10 cellular contexts compared by ENCODE assay signal in the genomic region with DNA sequence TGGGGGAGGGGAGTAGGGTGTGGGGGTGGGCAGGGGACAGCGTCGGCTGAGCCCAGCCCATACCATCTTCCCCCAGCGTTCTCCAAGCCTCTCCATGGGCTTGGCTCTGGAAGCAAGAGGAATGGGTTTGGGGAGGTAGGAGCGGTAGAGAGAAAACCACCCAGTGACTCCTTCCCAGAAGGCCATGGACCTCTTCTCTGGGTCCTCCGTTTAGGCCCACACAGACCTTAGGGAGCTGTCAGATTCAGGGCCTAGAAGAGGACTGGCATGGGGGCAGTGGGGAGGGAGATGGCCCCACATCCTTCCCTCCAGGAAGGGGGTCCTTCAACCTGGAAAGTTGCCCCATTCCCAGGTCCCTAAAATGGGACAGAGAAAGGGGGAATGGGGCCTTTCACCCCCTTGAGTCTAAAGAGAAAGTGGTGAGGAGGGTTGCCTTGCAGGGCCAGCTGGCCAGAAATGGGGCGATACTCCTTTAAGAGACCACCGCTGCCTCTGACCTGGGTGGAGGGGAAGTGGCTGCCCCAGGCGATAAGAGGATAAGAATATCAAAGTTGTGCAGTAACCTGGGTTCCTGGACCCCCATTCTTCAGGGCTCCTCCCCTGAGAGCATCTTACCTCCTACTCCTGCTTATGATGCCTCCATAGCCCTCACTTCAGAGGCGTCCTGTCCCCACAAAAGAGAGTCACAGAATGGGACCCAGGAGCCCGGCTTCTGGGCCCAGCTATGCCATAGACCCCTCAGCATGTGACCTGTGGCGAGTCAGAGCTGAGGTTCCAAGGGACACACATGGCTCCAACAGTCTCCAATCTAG. TPM values are rescaled to one million over a fixed set of nuclear protein-coding genes. Genes with fewer than 3 reads are reported as not detected.
DNase-seq lines count a peak whose midpoint lies in the region; ATAC-seq, FAIRE-seq and TF ChIP-seq lines count a peak whose summit lies in the region.
"Had no signal": no experiment of that assay in that cellular context is flagged by ENCODE, and none has a peak within 500 bp of the region (broad histone marks: within the 10 kb centered on the region; RNA-seq: fewer than 3 reads in every experiment).

No MANE protein-coding gene starts in this region.

- peak; percentile 47 for DNase-seq in activated CD4-positive, alpha-beta T cell treated with anti-CD3 and anti-CD28 coated beads, Interleukin-2, amount 10 ng/mL, durations not matched to agents 7 days and 5 days
- no peak for DNase-seq in activated CD4-positive, alpha-beta T cell treated with anti-CD3 and anti-CD28 coated beads for 4 hours
- DNase-seq in esophagus squamous epithelium (lab: John Stamatoyannopoulos, UW): no peak
- DNase-seq in stimulated activated naive CD8-positive, alpha-beta T cell treated with anti-CD3 and anti-CD28 coated beads, Interleukin-15, amount 100 ng/mL, for 72 hours: peak; percentile 52 to 70
- no peak for DNase-seq in HT-29 (ENCODE audit: low spot score)
- DNase-seq in NCI-H1417 treated with DMSO at 0.1 percent for 48 hours (lab: John Stamatoyannopoulos, UW): no peak
- no peak for DNase-seq in frontal cortex (ENCODE audit: low spot score in 2 of 2)

- no peaks in the 10 kb centered on the region for H3K36me3 ChIP-seq in esophagus squamous epithelium

- 56 to 62% methylated on average over 5 to 11 of the region's 11 CpGs for WGBS in esophagus squamous epithelium, 2 donors

- peak overlapping the region; percentile 13 to 64 (median 47) for H3K4me3 ChIP-seq in esophagus squamous epithelium

- no peaks in the 10 kb centered on the region for H3K9me3 Mint-ChIP-seq in activated CD4-positive, alpha-beta T cell treated with anti-CD3 and anti-CD28 coated beads, Interleukin-2, amount 10 ng/mL, durations not matched to agents 7 days and 5 days
- no peaks in the 10 kb centered on the region for H3K9me3 Mint-ChIP-seq in T-helper 1 cell treated with Interleukin-12 subunit alpha and Interleukin-12 subunit beta and Interleukin-4 antibody, amounts not matched to agents 30 μg/mL and 1 μg/mL, for 36 hours
- no peaks in the 10 kb centered on the region for H3K9me3 Mint-ChIP-seq in stimulated activated naive CD8-positive, alpha-beta T cell treated with anti-CD3 and anti-CD28 coated beads, Interleukin-15, amount 100 ng/mL, for 72 hours

- peaks cover 28% of the 10 kb centered on the region for H3K4me1 Mint-ChIP-seq in activated CD4-positive, alpha-beta T cell treated with anti-CD3 and anti-CD28 coated beads, Interleukin-2, amount 10 ng/mL, durations not matched to agents 7 days and 5 days
- peaks cover 57% of the 10 kb centered on the region for H3K4me1 Mint-ChIP-seq in T-helper 1 cell treated with Interleukin-12 subunit alpha and Interleukin-12 subunit beta and Interleukin-4 antibody, amounts not matched to agents 30 μg/mL and 1 μg/mL, for 36 hours (ENCODE audit: low read depth)
- peaks cover 58% of the 10 kb centered on the region for H3K4me1 Mint-ChIP-seq in stimulated activated naive CD8-positive, alpha-beta T cell treated with anti-CD3 and anti-CD28 coated beads, Interleukin-15, amount 100 ng/mL, for 72 hours

- TF ChIP-seq CTCF in esophagus squamous epithelium (IDR thresholded peaks at IDR 0.05): no peak

- no peak for TF ChIP-seq POLR2A in esophagus squamous epithelium (IDR thresholded peaks at IDR 0.05)

- POLR2A ChIA-PET in activated CD4-positive, alpha-beta T cell treated with anti-CD3 and anti-CD28 coated beads, Interleukin-2, amount 10 ng/mL, durations not matched to agents 7 days and 5 days (lab: Charles Lee): interaction anchor here (0.6 to 9.1 kb wide), 5 partner anchors 10 to 1049 kb away, joined by 3 to 244 read pairs (median 5); a partner anchor contains a TSS

- no peaks in the 10 kb centered on the region for H3K27me3 Mint-ChIP-seq in activated CD4-positive, alpha-beta T cell treated with anti-CD3 and anti-CD28 coated beads, Interleukin-2, amount 10 ng/mL, durations not matched to agents 7 days and 5 days
- peaks cover 6% of the 10 kb centered on the region for H3K27me3 Mint-ChIP-seq in T-helper 1 cell treated with Interleukin-12 subunit alpha and Interleukin-12 subunit beta and Interleukin-4 antibody, amounts not matched to agents 30 μg/mL and 1 μg/mL, for 36 hours (ENCODE audit: low read depth)
- no peaks in the 10 kb centered on the region for H3K27me3 Mint-ChIP-seq in stimulated activated naive CD8-positive, alpha-beta T cell treated with anti-CD3 and anti-CD28 coated beads, Interleukin-15, amount 100 ng/mL, for 72 hours

- H3K27ac ChIP-seq in esophagus squamous epithelium: peak overlapping the region; percentile 58 to 89 (median 85)

- CTCF ChIA-PET in activated CD4-positive, alpha-beta T cell treated with anti-CD3 and anti-CD28 coated beads, Interleukin-2, amount 10 ng/mL, durations not matched to agents 7 days and 5 days (lab: Charles Lee): interaction anchor here (1.2 to 3.6 kb wide), 3 partner anchors 10 to 17 kb away, joined by 3 to 20 read pairs (median 6); no protein-coding TSS in a partner anchor

- peaks cover 27 to 50% (median 27%) of the 10 kb centered on the region in 3 donors for H3K4me1 ChIP-seq in esophagus squamous epithelium

- intact Hi-C loops in esophagus squamous epithelium (cut with DNase I): no loop called here

- peak overlapping the region; percentile 93 for H3K4me3 Mint-ChIP-seq in activated CD4-positive, alpha-beta T cell treated with anti-CD3 and anti-CD28 coated beads, Interleukin-2, amount 10 ng/mL, durations not matched to agents 7 days and 5 days
- H3K4me3 Mint-ChIP-seq in T-helper 1 cell treated with Interleukin-12 subunit alpha and Interleukin-12 subunit beta and Interleukin-4 antibody, amounts not matched to agents 30 μg/mL and 1 μg/mL, for 36 hours: peak overlapping the region; percentile 99
- H3K4me3 Mint-ChIP-seq in stimulated activated naive CD8-positive, alpha-beta T cell treated with anti-CD3 and anti-CD28 coated beads, Interleukin-15, amount 100 ng/mL, for 72 hours: peak overlapping the region; percentile 77 to 99

- H3K36me3 Mint-ChIP-seq in activated CD4-positive, alpha-beta T cell treated with anti-CD3 and anti-CD28 coated beads, Interleukin-2, amount 10 ng/mL, durations not matched to agents 7 days and 5 days (ENCODE audit: low read depth): peaks cover 59% of the 10 kb centered on the region
- peaks cover 39% of the 10 kb centered on the region for H3K36me3 Mint-ChIP-seq in T-helper 1 cell treated with Interleukin-12 subunit alpha and Interleukin-12 subunit beta and Interleukin-4 antibody, amounts not matched to agents 30 μg/mL and 1 μg/mL, for 36 hours (ENCODE audit: low read depth)

- no peak for ATAC-seq in stimulated activated naive CD8-positive, alpha-beta T cell treated with anti-CD3 and anti-CD28 coated beads, Interleukin-15, amount 100 ng/mL, for 72 hours

- H3K27me3 ChIP-seq in esophagus squamous epithelium: peaks cover 0 to 13% (median 0%) of the 10 kb centered on the region in 4 donors

- H3K27ac Mint-ChIP-seq in activated CD4-positive, alpha-beta T cell treated with anti-CD3 and anti-CD28 coated beads, Interleukin-2, amount 10 ng/mL, durations not matched to agents 7 days and 5 days: peak overlapping the region; percentile 99
- H3K27ac Mint-ChIP-seq in T-helper 1 cell treated with Interleukin-12 subunit alpha and Interleukin-12 subunit beta and Interleukin-4 antibody, amounts not matched to agents 30 μg/mL and 1 μg/mL, for 36 hours: peak overlapping the region; percentile 96
- peak overlapping the region; percentile 95 to 100 for H3K27ac Mint-ChIP-seq in stimulated activated naive CD8-positive, alpha-beta T cell treated with anti-CD3 and anti-CD28 coated beads, Interleukin-15, amount 100 ng/mL, for 72 hours
- H3K27ac Mint-ChIP-seq: progenitor cell of endocrine pancreas had no signal

- no peak for FAIRE-seq in frontal cortex (lab: Jason Lieb, UNC)
- FAIRE-seq: H54 had no signal

- H3K9me3 ChIP-seq in esophagus squamous epithelium: no peaks in the 10 kb centered on the region

RNA-seq across cellular contexts. Expression of a gene that starts 5.0 kb away (rescaled TPM):
- total RNA-seq in activated CD4-positive, alpha-beta T cell treated with anti-CD3 and anti-CD28 coated beads, Interleukin-2, amount 10 ng/mL, durations not matched to agents 7 days and 5 days: 10 to 100 TPM; 44.1 to 57.5 TPM
- total RNA-seq in esophagus squamous epithelium: 10 to 100 TPM in 1 of 4 donors, 1 to 10 TPM in 3; 2.9 to 16.0 (median 3.3) TPM
- total RNA-seq in HT-29 (2014; rRNA removed; shearing (Covaris generic)): 0.86 and 2.4 TPM in 2 replicates
- 31.0 TPM for total RNA-seq in frontal cortex

RNA-seq across cellular contexts. Expression of a gene that starts 18.4 kb away (rescaled TPM):
- total RNA-seq in activated CD4-positive, alpha-beta T cell treated with anti-CD3 and anti-CD28 coated beads, Interleukin-2, amount 10 ng/mL, durations not matched to agents 7 days and 5 days: 10 to 100 TPM; 66.1 to 69.0 TPM
- total RNA-seq in esophagus squamous epithelium (10 to 100 TPM; 29.9 to 54.9 (median 37.0) TPM), frontal cortex (35.1 TPM)
- total RNA-seq in HT-29 (2014; rRNA removed; shearing (Covaris generic)): 53.0 and 60.0 TPM in 2 replicates

RNA-seq across cellular contexts. Expression of a gene that starts 52.9 kb away (rescaled TPM):
- not detected for total RNA-seq in activated CD4-positive, alpha-beta T cell treated with anti-CD3 and anti-CD28 coated beads, Interleukin-2, amount 10 ng/mL, durations not matched to agents 7 days and 5 days
- total RNA-seq in esophagus squamous epithelium (not detected), frontal cortex (1.2 TPM)
- total RNA-seq in HT-29 (2014; rRNA removed; shearing (Covaris generic)): not detected in 2 replicates
- total RNA-seq: progenitor cell of endocrine pancreas had no signal

Comparison
In these comparisons a context has a peak if more than half of its experiments do, and no peak if none do; other contexts are left out.
1. DNase-seq: peak in activated CD4-positive, alpha-beta T cell treated with anti-CD3 and anti-CD28 coated beads, Interleukin-2, amount 10 ng/mL, durations not matched to agents 7 days and 5 days (single experiment) and stimulated activated naive CD8-positive, alpha-beta T cell treated with anti-CD3 and anti-CD28 coated beads, Interleukin-15, amount 100 ng/mL, for 72 hours (2 of 2); none in activated CD4-positive, alpha-beta T cell treated with anti-CD3 and anti-CD28 coated beads for 4 hours (0 of 2), esophagus squamous epithelium (single experiment), HT-29 (single experiment), NCI-H1417 treated with DMSO at 0.1 percent for 48 hours (single experiment) and frontal cortex (0 of 2).
2. Peak in every context shown above with its lines, with median percentiles within 50 percentile points of each other: H3K27ac Mint-ChIP-seq and H3K4me3 Mint-ChIP-seq.